22 cellular contexts compared by ENCODE assay signal in the genomic region with DNA sequence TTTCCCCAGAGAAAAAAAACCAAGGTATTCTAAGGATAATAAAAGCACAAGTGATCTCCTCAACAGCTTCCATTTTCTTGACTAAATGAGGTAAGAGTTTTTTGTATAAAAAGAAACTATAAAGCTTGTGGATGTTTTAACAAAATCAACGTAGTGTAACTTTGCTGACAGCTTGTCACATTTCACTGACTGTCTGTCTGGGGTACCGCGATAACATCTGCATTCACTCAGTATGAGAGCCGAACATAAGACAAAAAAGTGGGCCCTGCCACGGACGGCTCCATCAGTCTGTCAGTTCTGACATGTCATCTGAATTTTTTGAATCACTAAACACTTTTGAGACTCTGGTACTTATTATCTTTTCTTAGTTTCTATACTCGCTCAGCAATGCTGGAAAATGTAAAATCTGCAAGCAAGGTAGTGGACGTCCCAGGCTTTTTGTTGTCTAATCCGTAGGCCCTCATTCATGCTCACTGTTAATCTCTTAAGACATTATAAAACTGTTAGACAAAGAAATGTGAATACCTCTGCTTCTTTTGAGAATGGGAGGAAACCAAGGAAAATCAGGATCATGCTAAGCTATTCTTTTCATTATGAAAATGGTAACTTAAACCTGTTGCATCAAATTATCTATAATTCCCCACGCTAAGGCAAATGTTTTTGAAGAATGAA.
"Had no signal": no experiment of that assay in that cellular context is flagged by ENCODE, and none has a peak within 500 bp of the region (broad histone marks: within the 10 kb centered on the region; RNA-seq: fewer than 3 reads in every experiment).

No MANE protein-coding gene starts in this region.

- H3K27ac Mint-ChIP-seq: activated CD8-positive, alpha-beta T cell treated with anti-CD3 and anti-CD28 coated beads for 36 hours; activated naive CD4-positive, alpha-beta T cell treated with anti-CD3 and anti-CD28 coated beads, Interleukin-2, amount 10 ng/mL, durations not matched to agents 7 days and 5 days; activated naive CD8-positive, alpha-beta T cell treated with anti-CD3 and anti-CD28 coated beads for 36 hours; activated T-cell treated with anti-CD3 and anti-CD28 coated beads, Interleukin-2, amount 50 U/mL, for 72 hours; activated T-helper 2 cell treated with anti-CD3 and anti-CD28 coated beads, Interferon-gamma antibody, Interleukin-2, Interleukin-4, amounts not matched to agents 10 μg/mL and 5 μg/mL and 100 μg/mL, durations not matched to agents 14 hours and 24 hours and 36 hours; T-cell had no signal

- H3K4me3 Mint-ChIP-seq: activated CD8-positive, alpha-beta T cell treated with anti-CD3 and anti-CD28 coated beads for 36 hours; activated naive CD4-positive, alpha-beta T cell treated with anti-CD3 and anti-CD28 coated beads, Interleukin-2, amount 10 ng/mL, durations not matched to agents 7 days and 5 days; activated naive CD8-positive, alpha-beta T cell treated with anti-CD3 and anti-CD28 coated beads for 36 hours; activated T-cell treated with anti-CD3 and anti-CD28 coated beads, Interleukin-2, amount 50 U/mL, for 72 hours; T-cell had no signal

- H3K9me3 Mint-ChIP-seq: activated CD8-positive, alpha-beta T cell treated with anti-CD3 and anti-CD28 coated beads for 36 hours; activated naive CD4-positive, alpha-beta T cell treated with anti-CD3 and anti-CD28 coated beads, Interleukin-2, amount 10 ng/mL, durations not matched to agents 7 days and 5 days; activated naive CD8-positive, alpha-beta T cell treated with anti-CD3 and anti-CD28 coated beads for 36 hours; activated T-cell treated with anti-CD3 and anti-CD28 coated beads, Interleukin-2, amount 50 U/mL, for 72 hours; activated T-helper 2 cell treated with anti-CD3 and anti-CD28 coated beads, Interferon-gamma antibody, Interleukin-2, Interleukin-4, amounts not matched to agents 10 μg/mL and 5 μg/mL and 100 μg/mL, durations not matched to agents 14 hours and 24 hours and 36 hours; T-cell had no signal

- H3K4me1 Mint-ChIP-seq: activated naive CD4-positive, alpha-beta T cell treated with anti-CD3 and anti-CD28 coated beads, Interleukin-2, amount 10 ng/mL, durations not matched to agents 7 days and 5 days; activated naive CD8-positive, alpha-beta T cell treated with anti-CD3 and anti-CD28 coated beads for 36 hours; T-cell had no signal

- ATAC-seq: activated CD8-positive, alpha-beta T cell treated with anti-CD3 and anti-CD28 coated beads for 36 hours; activated T-cell treated with anti-CD3 and anti-CD28 coated beads, Interleukin-2, amount 50 U/mL, for 72 hours; T-cell had no signal

- DNase-seq: activated CD4-positive, alpha-beta T cell treated with anti-CD3 and anti-CD28 coated beads, Interleukin-2, amount 50 U/mL, for 1 hour; activated CD4-positive, CD25-positive, alpha-beta regulatory T cell; activated CD8-positive, alpha-beta memory T cell treated with anti-CD3 and anti-CD28 coated beads, Interleukin-2, amount 50 U/mL, for 4 hours; activated CD8-positive, alpha-beta T cell treated with anti-CD3 and anti-CD28 coated beads for 36 hours; activated gamma-delta T cell treated with Interleukin-2 at 50 U/mL for 16 hours; activated naive CD4-positive, alpha-beta T cell treated with anti-CD3 and anti-CD28 coated beads, Interleukin-2, amount 10 ng/mL, durations not matched to agents 7 days and 5 days; activated naive CD8-positive, alpha-beta T cell treated with anti-CD3 and anti-CD28 coated beads for 36 hours; activated T-cell treated with anti-CD3 and anti-CD28 coated beads, Interleukin-2, amount 50 U/mL, for 72 hours; anterior cingulate cortex; caudate nucleus; Kasumi-1; KBM-7; NCI-H1092; NCI-H1930; NCI-H2107; NCI-H510A treated with DMSO at 0.1 percent for 48 hours; NCI-H748 treated with DMSO at 0.1 percent for 48 hours; SIG-M5; T-cell; T-helper 2 cell; T1000 had no signal

- H3K36me3 Mint-ChIP-seq: activated naive CD4-positive, alpha-beta T cell treated with anti-CD3 and anti-CD28 coated beads, Interleukin-2, amount 10 ng/mL, durations not matched to agents 7 days and 5 days; activated naive CD8-positive, alpha-beta T cell treated with anti-CD3 and anti-CD28 coated beads for 36 hours; T-cell had no signal
